Comparison of ENCODE assay signal across 8 cellular contexts in the genomic region with DNA sequence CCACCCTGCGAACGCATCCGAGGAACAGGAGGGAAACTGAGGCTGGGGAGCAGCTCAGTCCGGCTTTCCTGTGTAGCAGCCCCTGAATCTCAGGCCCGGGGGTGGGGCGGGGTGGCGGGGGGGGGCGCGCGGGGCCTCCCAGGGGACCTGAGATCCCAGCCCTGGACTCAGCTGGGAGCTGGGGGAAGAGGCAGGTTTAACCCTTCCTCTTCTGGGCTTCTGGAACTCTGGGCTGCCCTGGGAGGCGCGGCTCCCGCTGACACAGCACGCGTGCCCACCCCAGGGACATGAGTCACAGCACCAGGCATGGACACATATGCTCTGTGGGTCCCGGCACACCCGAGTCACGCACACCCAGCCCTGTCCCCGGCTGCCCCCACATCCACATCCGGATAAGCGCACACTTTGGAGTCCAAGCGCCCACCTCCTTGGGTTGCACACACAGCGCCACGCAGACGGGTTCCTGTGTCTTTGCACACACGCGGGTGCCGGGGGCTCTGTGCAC. TPM values are rescaled to one million over a fixed set of nuclear protein-coding genes. Genes with fewer than 3 reads are reported as not detected.
DNase-seq lines count a peak whose midpoint lies in the region; ATAC-seq and TF ChIP-seq lines count a peak whose summit lies in the region.

No MANE protein-coding gene starts in this region.

- TF ChIP-seq CTCF in SU-DHL-6 (IDR thresholded peaks at IDR 0.05; ENCODE audit: insufficient read depth, low read length, poor library complexity, severe bottlenecking) = no peak
- TF ChIP-seq CTCF in coronary artery (IDR thresholded peaks at IDR 0.05) = no peak
- TF ChIP-seq CTCF in lung (IDR thresholded peaks at IDR 0.05; ENCODE audit: control extremely low read depth, extremely low read depth) = no peak
- no peak for TF ChIP-seq CTCF in thyroid gland (IDR thresholded peaks at IDR 0.05)
- no peak for TF ChIP-seq CTCF in GM20000 (IDR thresholded peaks at IDR 0.05; ENCODE audit: extremely low read depth, missing control alignments)

- no peak for TF ChIP-seq POLR2A in thyroid gland (IDR thresholded peaks at IDR 0.05)

- H3K9me2 ChIP-seq in SU-DHL-6 (replicated peaks; ENCODE audit: insufficient read depth, low read length) = no peaks in the 10 kb centered on the region

- intact Hi-C loops in thyroid gland (cut with DNase I) = loop anchor here (2.0 kb wide), 1 partner anchor 21 kb away; no protein-coding TSS in a partner anchor

- DNase-seq in NCI-H748 (lab: John Stamatoyannopoulos, UW; ENCODE audit: unreplicated experiment) (peak; percentile 25), NCI-H748 treated with DMSO at 0.1 percent for 48 hours (lab: John Stamatoyannopoulos, UW) (no peak), coronary artery (ENCODE audit: low spot score) (peak; percentile 93), lung (ENCODE audit: low spot score) (no peak), thyroid gland (peak; percentile 48 to 55), GM20000 (ENCODE audit: low spot score) (no peak), NCI-H524 treated with DMSO at 0.1 percent for 48 hours (lab: John Stamatoyannopoulos, UW) (no peak)

- H3K4me1 ChIP-seq in lung (ENCODE audit: control insufficient read depth in 2 of 2, insufficient read depth in 2 of 2, low read length in 2 of 2) (peaks cover 9 to 38% of the 10 kb centered on the region in 2 donors), thyroid gland (peaks cover 68 to 80% of the 10 kb centered on the region in 2 donors)

- H3K27me3 ChIP-seq in SU-DHL-6 (ENCODE audit: low read length) (no peaks in the 10 kb centered on the region), lung (ENCODE audit: control insufficient read depth, insufficient read depth) (no peaks in the 10 kb centered on the region), thyroid gland (no peaks in the 10 kb centered on the region)

- 15 to 25% methylated on average over 25 to 28 of the region's 28 CpGs for WGBS in lung, 2 donors
- 50 to 51% methylated on average over 9 to 23 of the region's 28 CpGs for WGBS in thyroid gland, 2 donors

- ATAC-seq in lung (ENCODE audit: insufficient read depth, low FRiP score) = no peak

- no peaks in the 10 kb centered on the region; the same call in 1 of the 2 replicates for H4K20me1 ChIP-seq in SU-DHL-6 (ENCODE audit: low read depth, low read length)

- no peak overlapping the region for H3K4me3 ChIP-seq in SU-DHL-6 (ENCODE audit: insufficient read depth, low read length, poor library complexity, severe bottlenecking)
- H3K4me3 ChIP-seq in coronary artery = peak overlapping the region; percentile 73
- H3K4me3 ChIP-seq in lung = peak overlapping the region; percentile 0
- H3K4me3 ChIP-seq in thyroid gland (replicated peaks in 1 of 3) = peak overlapping the region in 1 of 3 donors; percentile 35

- no peak overlapping the region for H2AFZ ChIP-seq in SU-DHL-6 (ENCODE audit: low read depth, low read length, severe bottlenecking)

- peak overlapping the region; percentile 86 for H3K27ac ChIP-seq in SU-DHL-6 (ENCODE audit: low read depth, low read length)
- H3K27ac ChIP-seq in coronary artery = peak overlapping the region; percentile 85 to 90
- peak overlapping the region; percentile 90 to 92 for H3K27ac ChIP-seq in lung (ENCODE audit: low read depth in 1 of 2, low read length in 1 of 2)
- H3K27ac ChIP-seq in thyroid gland = peak overlapping the region; percentile 68 to 84 (median 78)

- H3K9me3 ChIP-seq in SU-DHL-6 (ENCODE audit: insufficient read depth, low read length) (no peaks in the 10 kb centered on the region), lung (ENCODE audit: control insufficient read depth in 2 of 2, insufficient read depth in 1 of 2, low read length in 1 of 2) (no peaks in the 10 kb centered on the region), thyroid gland (no peaks in the 10 kb centered on the region)

- no peaks in the 10 kb centered on the region for H3K36me3 ChIP-seq in SU-DHL-6 (ENCODE audit: low read length)
- H3K36me3 ChIP-seq in lung (ENCODE audit: control insufficient read depth in 2 of 2, insufficient read depth in 2 of 2, low read length in 2 of 2) = no peaks in the 10 kb centered on the region
- H3K36me3 ChIP-seq in thyroid gland = peaks cover 0 to 7% of the 10 kb centered on the region in 2 donors

- H3K4me2 ChIP-seq in SU-DHL-6 (ENCODE audit: low read depth, low read length, poor library complexity, severe bottlenecking) = peak overlapping the region; percentile 62

- H3K79me2 ChIP-seq in SU-DHL-6 (ENCODE audit: insufficient read depth, low read length) = peaks cover 12% of the 10 kb centered on the region

- H3F3A ChIP-seq in SU-DHL-6 (ENCODE audit: insufficient read depth) = peaks cover 49% of the 10 kb centered on the region

- H3K9ac ChIP-seq in SU-DHL-6 (ENCODE audit: low read length) = peak overlapping the region; percentile 26; the same call in 1 of the 2 replicates

RNA-seq across cellular contexts. Expression of gene CIRBP, which starts 3.5 kb away (rescaled TPM):
- total RNA-seq in lung = 100 to 1,000 TPM; 435 to 443 TPM
- 100 to 1,000 TPM; 313 to 488 TPM for polyA plus RNA-seq in lung
- 1,000 to 10,000 TPM in 2 of 4 donors, 100 to 1,000 TPM in 2; 679 to 1,194 (median 893) TPM for total RNA-seq in thyroid gland

RNA-seq across cellular contexts. Expression of gene FAM174C, which starts 9.7 kb away (rescaled TPM):
- total RNA-seq in lung (10 to 100 TPM; 17.5 to 66.5 TPM), thyroid gland (100 to 1,000 TPM in 1 of 4 donors, 10 to 100 TPM in 3; 50.8 to 114 (median 64.6) TPM)
- polyA plus RNA-seq in lung = 10 to 100 TPM; 72.3 to 89.3 TPM

RNA-seq across cellular contexts. Expression of gene MIDN, which starts 17.3 kb away (rescaled TPM):
- 100 to 1,000 TPM in 1 of 2 donors, 10 to 100 TPM in 1; 39.7 to 185 TPM for total RNA-seq in lung
- polyA plus RNA-seq in lung = 10 to 100 TPM; 49.3 to 68.0 TPM
- 10 to 100 TPM; 16.2 to 89.2 (median 17.9) TPM for total RNA-seq in thyroid gland

RNA-seq across cellular contexts. Expression of gene EFNA2, which starts 20.0 kb away (rescaled TPM):
- total RNA-seq in lung (under 1 TPM in 1 of 2 donors, not detected in 1; 0.37 TPM), thyroid gland (not detected)
- not detected for polyA plus RNA-seq in lung

RNA-seq across cellular contexts. Expression of gene ATP5F1D, which starts 24.1 kb away (rescaled TPM):
- 100 to 1,000 TPM in 1 of 2 donors, 10 to 100 TPM in 1; 27.1 to 217 TPM for total RNA-seq in lung
- 100 to 1,000 TPM; 157 to 266 TPM for polyA plus RNA-seq in lung
- 100 to 1,000 TPM in 1 of 4 donors, 10 to 100 TPM in 3; 39.2 to 182 (median 83.0) TPM for total RNA-seq in thyroid gland

Comparison
In these comparisons a context has a peak if more than half of its experiments do, and no peak if none do; other contexts are left out.
1. DNase-seq: peak in NCI-H748 (single experiment), coronary artery (single experiment) and thyroid gland (2 of 2); none in NCI-H748 treated with DMSO at 0.1 percent for 48 hours (single experiment), lung (single experiment), GM20000 (single experiment) and NCI-H524 treated with DMSO at 0.1 percent for 48 hours (single experiment).
2. Peak in every context shown above with its lines, with median percentiles within 50 percentile points of each other: H3K27ac ChIP-seq.